Comparison of ENCODE assay signal across 43 cellular contexts in the genomic region with DNA sequence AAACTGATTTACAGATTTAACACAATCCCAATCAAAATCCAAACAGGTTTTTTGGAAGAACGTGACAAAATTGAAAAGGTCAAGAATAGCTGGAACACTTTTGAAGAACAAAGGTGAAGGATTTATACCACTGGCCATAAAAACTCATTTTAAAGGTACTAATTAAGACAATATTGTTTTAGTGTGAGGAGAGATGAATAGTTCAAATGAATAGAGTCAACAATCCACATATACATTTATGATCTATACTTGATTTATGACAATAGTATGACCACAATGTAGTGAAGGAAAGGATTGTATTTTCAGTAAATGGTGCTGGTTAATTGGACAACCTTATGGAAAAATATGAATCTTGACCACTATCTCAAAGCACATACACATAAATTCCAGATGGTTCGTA. TPM values are rescaled to one million over a fixed set of nuclear protein-coding genes. Genes with fewer than 3 reads are reported as not detected.
"Had no signal": no experiment of that assay in that cellular context is flagged by ENCODE, and none has a peak within 500 bp of the region (broad histone marks: within the 10 kb centered on the region; RNA-seq: fewer than 3 reads in every experiment).

No MANE protein-coding gene starts in this region.

- H3K4me3 Mint-ChIP-seq: activated naive CD4-positive, alpha-beta T cell treated with anti-CD3 and anti-CD28 coated beads for 36 hours; activated naive CD4-positive, alpha-beta T cell treated with anti-CD3 and anti-CD28 coated beads, Interleukin-2, amount 10 ng/mL, durations not matched to agents 7 days and 5 days; activated naive CD4-positive, alpha-beta T cell treated with anti-CD3 and anti-CD28 coated beads, Interleukin-2, amount 50 U/mL, for 24 hours; activated naive CD8-positive, alpha-beta T cell; activated naive CD8-positive, alpha-beta T cell treated with anti-CD3 and anti-CD28 coated beads for 36 hours; activated naive CD8-positive, alpha-beta T cell treated with anti-CD3 and anti-CD28 coated beads, Interleukin-2, amount 10 ng/mL, durations not matched to agents 7 days and 5 days; activated naive CD8-positive, alpha-beta T cell treated with anti-CD3 and anti-CD28 coated beads, Interleukin-2, amount 50 U/mL, for 24 hours; activated T-cell treated with anti-CD3 and anti-CD28 coated beads, Interleukin-2, amount 50 U/mL, for 24 hours; activated T-cell treated with anti-CD3 and anti-CD28 coated beads, Interleukin-2, amount 50 U/mL, for 4 hours; activated T-cell treated with anti-CD3 and anti-CD28 coated beads, Interleukin-2, amount 50 U/mL, for 72 hours; activated T-helper 1 cell treated with anti-CD3 and anti-CD28 coated beads, Interleukin-12 subunit alpha, Interleukin-12 subunit beta, Interleukin-2, Interleukin-4 antibody, amounts not matched to agents 30 ng/mL and 10 ng/mL and 1 ng/mL, durations not matched to agents 14 hours and 24 hours and 36 hours; activated T-helper 17 cell treated with anti-CD3 and anti-CD28 coated beads, Interleukin-2, amount 50 U/mL, for 72 hours; brain; central memory CD8-positive, alpha-beta T cell had no signal

- H3K9me3 Mint-ChIP-seq: activated naive CD4-positive, alpha-beta T cell treated with anti-CD3 and anti-CD28 coated beads for 36 hours; activated naive CD4-positive, alpha-beta T cell treated with anti-CD3 and anti-CD28 coated beads, Interleukin-2, amount 10 ng/mL, durations not matched to agents 7 days and 5 days; activated naive CD4-positive, alpha-beta T cell treated with anti-CD3 and anti-CD28 coated beads, Interleukin-2, amount 50 U/mL, for 24 hours; activated naive CD4-positive, alpha-beta T cell treated with anti-CD3 and anti-CD28 coated beads, Interleukin-2, amount 50 U/mL, for 72 hours; activated naive CD8-positive, alpha-beta T cell treated with anti-CD3 and anti-CD28 coated beads for 36 hours; activated naive CD8-positive, alpha-beta T cell treated with anti-CD3 and anti-CD28 coated beads, Interleukin-2, amount 10 ng/mL, durations not matched to agents 7 days and 5 days; activated naive CD8-positive, alpha-beta T cell treated with anti-CD3 and anti-CD28 coated beads, Interleukin-2, amount 50 U/mL, for 24 hours; activated T-cell treated with anti-CD3 and anti-CD28 coated beads, Interleukin-2, amount 50 U/mL, for 24 hours; activated T-cell treated with anti-CD3 and anti-CD28 coated beads, Interleukin-2, amount 50 U/mL, for 4 hours; activated T-cell treated with anti-CD3 and anti-CD28 coated beads, Interleukin-2, amount 50 U/mL, for 72 hours; activated T-helper 1 cell treated with anti-CD3 and anti-CD28 coated beads, Interleukin-12 subunit alpha, Interleukin-12 subunit beta, Interleukin-2, Interleukin-4 antibody, amounts not matched to agents 30 ng/mL and 10 ng/mL and 1 ng/mL, durations not matched to agents 14 hours and 24 hours and 36 hours; activated T-helper 17 cell treated with anti-CD3 and anti-CD28 coated beads, Interleukin-2, amount 50 U/mL, for 72 hours; activated T-helper 2 cell treated with anti-CD3 and anti-CD28 coated beads, Interferon-gamma antibody, Interleukin-2, Interleukin-4, amounts not matched to agents 10 μg/mL and 5 μg/mL and 100 μg/mL, durations not matched to agents 14 hours and 24 hours and 36 hours; central memory CD8-positive, alpha-beta T cell had no signal

- H3K4me3 ChIP-seq: adrenal gland, ascending aorta, body of pancreas, breast epithelium, cardiac muscle cell had no signal

- H3K4me1 ChIP-seq: adrenal gland, ascending aorta, body of pancreas, breast epithelium had no signal

- H3K36me3 Mint-ChIP-seq: activated naive CD4-positive, alpha-beta T cell treated with anti-CD3 and anti-CD28 coated beads, Interleukin-2, amount 10 ng/mL, durations not matched to agents 7 days and 5 days; activated naive CD4-positive, alpha-beta T cell treated with anti-CD3 and anti-CD28 coated beads, Interleukin-2, amount 50 U/mL, for 24 hours; activated naive CD8-positive, alpha-beta T cell; activated naive CD8-positive, alpha-beta T cell treated with anti-CD3 and anti-CD28 coated beads for 36 hours; activated naive CD8-positive, alpha-beta T cell treated with anti-CD3 and anti-CD28 coated beads, Interleukin-2, amount 10 ng/mL, durations not matched to agents 7 days and 5 days had no signal

- H3K9me3 ChIP-seq: adrenal gland, body of pancreas, breast epithelium had no signal

- H3K27ac ChIP-seq: adrenal gland, ascending aorta, body of pancreas, brain microvascular endothelial cell, breast epithelium, cardiac muscle cell had no signal

- H3K4me1 Mint-ChIP-seq: activated naive CD4-positive, alpha-beta T cell treated with anti-CD3 and anti-CD28 coated beads, Interleukin-2, amount 10 ng/mL, durations not matched to agents 7 days and 5 days; activated naive CD4-positive, alpha-beta T cell treated with anti-CD3 and anti-CD28 coated beads, Interleukin-2, amount 50 U/mL, for 24 hours; activated naive CD8-positive, alpha-beta T cell treated with anti-CD3 and anti-CD28 coated beads for 36 hours; activated naive CD8-positive, alpha-beta T cell treated with anti-CD3 and anti-CD28 coated beads, Interleukin-2, amount 10 ng/mL, durations not matched to agents 7 days and 5 days; activated naive CD8-positive, alpha-beta T cell treated with anti-CD3 and anti-CD28 coated beads, Interleukin-2, amount 50 U/mL, for 24 hours; activated T-helper 17 cell treated with anti-CD3 and anti-CD28 coated beads, Interleukin-2, amount 50 U/mL, for 72 hours; central memory CD8-positive, alpha-beta T cell had no signal

- H3K36me3 ChIP-seq: adrenal gland, ascending aorta, brain microvascular endothelial cell, breast epithelium, cardiac muscle cell had no signal

- H3K27ac Mint-ChIP-seq: activated naive CD4-positive, alpha-beta T cell treated with anti-CD3 and anti-CD28 coated beads for 36 hours; activated naive CD4-positive, alpha-beta T cell treated with anti-CD3 and anti-CD28 coated beads, Interleukin-2, amount 10 ng/mL, durations not matched to agents 7 days and 5 days; activated naive CD4-positive, alpha-beta T cell treated with anti-CD3 and anti-CD28 coated beads, Interleukin-2, amount 50 U/mL, for 24 hours; activated naive CD4-positive, alpha-beta T cell treated with anti-CD3 and anti-CD28 coated beads, Interleukin-2, amount 50 U/mL, for 72 hours; activated naive CD8-positive, alpha-beta T cell; activated naive CD8-positive, alpha-beta T cell treated with anti-CD3 and anti-CD28 coated beads for 36 hours; activated naive CD8-positive, alpha-beta T cell treated with anti-CD3 and anti-CD28 coated beads, Interleukin-2, amount 10 ng/mL, durations not matched to agents 7 days and 5 days; activated naive CD8-positive, alpha-beta T cell treated with anti-CD3 and anti-CD28 coated beads, Interleukin-2, amount 50 U/mL, for 24 hours; activated T-cell treated with anti-CD3 and anti-CD28 coated beads, Interleukin-2, amount 50 U/mL, for 24 hours; activated T-cell treated with anti-CD3 and anti-CD28 coated beads, Interleukin-2, amount 50 U/mL, for 72 hours; activated T-helper 1 cell treated with anti-CD3 and anti-CD28 coated beads, Interleukin-12 subunit alpha, Interleukin-12 subunit beta, Interleukin-2, Interleukin-4 antibody, amounts not matched to agents 30 ng/mL and 10 ng/mL and 1 ng/mL, durations not matched to agents 14 hours and 24 hours and 36 hours; activated T-helper 17 cell treated with anti-CD3 and anti-CD28 coated beads, Interleukin-2, amount 50 U/mL, for 72 hours; activated T-helper 2 cell treated with anti-CD3 and anti-CD28 coated beads, Interferon-gamma antibody, Interleukin-2, Interleukin-4, amounts not matched to agents 10 μg/mL and 5 μg/mL and 100 μg/mL, durations not matched to agents 14 hours and 24 hours and 36 hours; brain had no signal

- DNase-seq: activated effector memory CD4-positive, alpha-beta T cell treated with anti-CD3 and anti-CD28 coated beads, Interleukin-2, amount 50 U/mL, for 16 hours; activated effector memory CD4-positive, alpha-beta T cell treated with Interleukin-2 at 50 U/mL for 16 hours; activated gamma-delta T cell; activated gamma-delta T cell treated with Interleukin-2 at 50 U/mL for 16 hours; activated naive CD4-positive, alpha-beta T cell; activated naive CD4-positive, alpha-beta T cell treated with anti-CD3 and anti-CD28 coated beads for 36 hours; activated naive CD4-positive, alpha-beta T cell treated with anti-CD3 and anti-CD28 coated beads, Interleukin-2, amount 10 ng/mL, durations not matched to agents 7 days and 5 days; activated naive CD4-positive, alpha-beta T cell treated with anti-CD3 and anti-CD28 coated beads, Interleukin-2, amount 50 U/mL, for 16 hours; activated naive CD4-positive, alpha-beta T cell treated with Interleukin-2 at 50 U/mL for 16 hours; activated naive CD8-positive, alpha-beta T cell treated with anti-CD3 and anti-CD28 coated beads for 36 hours; activated naive CD8-positive, alpha-beta T cell treated with anti-CD3 and anti-CD28 coated beads, Interleukin-2, amount 10 ng/mL, durations not matched to agents 7 days and 5 days; activated naive CD8-positive, alpha-beta T cell treated with anti-CD3 and anti-CD28 coated beads, Interleukin-2, amount 50 U/mL, for 24 hours; activated T-cell treated with anti-CD3 and anti-CD28 coated beads for 4 hours; activated T-cell treated with anti-CD3 and anti-CD28 coated beads, Interleukin-2, amount 50 U/mL, for 1 hour; activated T-cell treated with anti-CD3 and anti-CD28 coated beads, Interleukin-2, amount 50 U/mL, for 24 hours; activated T-cell treated with anti-CD3 and anti-CD28 coated beads, Interleukin-2, amount 50 U/mL, for 4 hours; activated T-cell treated with anti-CD3 and anti-CD28 coated beads, Interleukin-2, amount 50 U/mL, for 48 hours; activated T-cell treated with anti-CD3 and anti-CD28 coated beads, Interleukin-2, amount 50 U/mL, for 72 hours; adrenal gland; amniotic stem cell; amygdala; anterior cingulate cortex; aorta; body of pancreas; brain microvascular endothelial cell; caudate nucleus; central memory CD4-positive, alpha-beta T cell; cerebellar nuclear complex had no signal

- H3K27me3 ChIP-seq: ascending aorta, body of pancreas, brain microvascular endothelial cell, breast epithelium, cardiac muscle cell had no signal

- ATAC-seq: activated naive CD4-positive, alpha-beta T cell treated with anti-CD3 and anti-CD28 coated beads, Interleukin-2, amount 50 U/mL, for 72 hours; activated naive CD8-positive, alpha-beta T cell treated with anti-CD3 and anti-CD28 coated beads, Interleukin-2, amount 50 U/mL, for 24 hours; activated T-cell treated with anti-CD3 and anti-CD28 coated beads, Interleukin-2, amount 50 U/mL, for 4 hours; activated T-cell treated with anti-CD3 and anti-CD28 coated beads, Interleukin-2, amount 50 U/mL, for 72 hours; activated T-helper 17 cell treated with anti-CD3 and anti-CD28 coated beads, Interleukin-2, amount 50 U/mL, for 72 hours; body of pancreas had no signal

RNA-seq across cellular contexts. Expression of a gene that starts 29.3 kb away (rescaled TPM):
- total RNA-seq: activated naive CD4-positive, alpha-beta T cell treated with anti-CD3 and anti-CD28 coated beads for 36 hours; activated naive CD4-positive, alpha-beta T cell treated with anti-CD3 and anti-CD28 coated beads, Interleukin-2, amount 50 U/mL, for 72 hours; activated naive CD8-positive, alpha-beta T cell treated with anti-CD3 and anti-CD28 coated beads for 36 hours; activated naive CD8-positive, alpha-beta T cell treated with anti-CD3 and anti-CD28 coated beads, Interleukin-2, amount 10 ng/mL, durations not matched to agents 7 days and 5 days; activated T-cell treated with anti-CD3 and anti-CD28 coated beads, Interleukin-2, amount 50 U/mL, for 4 hours; activated T-cell treated with anti-CD3 and anti-CD28 coated beads, Interleukin-2, amount 50 U/mL, for 72 hours; activated T-helper 1 cell treated with anti-CD3 and anti-CD28 coated beads, Interleukin-12 subunit alpha, Interleukin-12 subunit beta, Interleukin-2, Interleukin-4 antibody, amounts not matched to agents 30 ng/mL and 10 ng/mL and 1 ng/mL, durations not matched to agents 14 hours and 24 hours and 36 hours; activated T-helper 17 cell treated with anti-CD3 and anti-CD28 coated beads, Interleukin-2, amount 50 U/mL, for 72 hours; activated T-helper 2 cell treated with anti-CD3 and anti-CD28 coated beads, Interferon-gamma antibody, Interleukin-2, Interleukin-4, amounts not matched to agents 10 μg/mL and 5 μg/mL and 100 μg/mL, durations not matched to agents 14 hours and 24 hours and 36 hours; ascending aorta; astrocyte; body of pancreas; bronchial epithelial cell; cardiac muscle cell; cardiac septum had no signal
- polyA plus RNA-seq: adipose tissue, aorta, cardiac muscle cell had no signal
